Comparison of ENCODE assay signal across 8 cellular contexts in the genomic region with DNA sequence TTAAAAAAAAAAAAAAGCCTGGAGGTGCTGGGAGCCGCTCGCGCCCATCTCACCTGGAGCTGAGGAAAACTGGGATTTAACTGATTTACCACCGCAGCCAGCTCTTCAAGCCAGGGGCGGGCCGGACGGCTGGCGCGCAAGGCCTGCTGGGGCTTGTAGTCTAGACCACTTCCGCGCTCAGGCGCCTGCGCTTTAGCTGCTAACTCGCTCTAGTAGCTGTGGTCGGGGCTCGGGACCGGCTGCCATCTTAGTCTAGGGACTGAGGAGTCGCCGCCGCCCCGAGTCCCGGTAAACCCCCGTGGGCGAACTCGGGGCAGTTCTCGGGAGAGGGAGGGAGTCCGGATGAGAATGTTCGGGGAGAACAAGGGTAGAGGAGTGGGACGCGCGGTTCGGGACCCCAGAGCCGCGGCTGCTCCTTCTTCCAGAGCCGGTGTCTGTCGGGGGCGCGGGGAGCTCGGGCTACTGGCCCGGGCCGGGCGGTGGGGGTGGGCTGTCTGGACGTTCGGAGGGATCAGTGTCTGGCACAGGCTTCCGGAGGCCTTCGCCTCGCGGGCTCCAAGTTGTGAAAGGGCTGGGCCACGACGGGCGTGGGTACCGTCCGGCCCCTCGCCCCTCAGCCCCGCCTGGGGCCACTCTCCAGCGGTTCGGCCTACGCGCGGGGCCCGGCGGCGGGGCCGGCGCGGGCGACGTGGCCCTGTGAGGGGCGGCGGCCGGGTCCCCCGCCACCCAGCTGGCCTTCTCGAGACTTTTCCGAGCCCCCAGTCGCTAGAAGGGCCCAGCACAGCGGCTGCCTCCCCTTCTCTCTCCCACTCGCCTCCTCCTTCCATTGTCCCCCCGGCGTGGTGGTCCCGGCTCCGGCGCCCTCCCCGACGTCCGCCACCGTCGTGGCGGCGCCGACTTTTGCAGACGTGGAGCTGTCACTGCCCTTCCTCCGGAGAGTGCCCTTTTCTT. TPM values are rescaled to one million over a fixed set of nuclear protein-coding genes. Genes with fewer than 3 reads are reported as not detected.
DNase-seq lines count a peak whose midpoint lies in the region; ATAC-seq lines count a peak whose summit lies in the region.

Gene ITCH, plus strand, starts transcription at position 212 of the 951 bp plus-strand sequence. CDS start 30,539 bp downstream, outside the sequence.

- POLR2A ChIA-PET in CD8-positive, alpha-beta memory T cell (lab: Charles Lee): interaction anchor here (0.6 to 2.1 kb wide), 5 partner anchors 105 to 1591 kb away, joined by 3 to 6 read pairs (median 3); partner anchors contain the start of genes DYNLRB1, MAP1LC3A and SCAND1
- POLR2A ChIA-PET in activated CD8-positive, alpha-beta memory T cell treated with anti-CD3 and anti-CD28 coated beads for 36 hours (lab: Charles Lee): interaction anchor here (0.5 to 2.0 kb wide), 10 partner anchors 8 to 1421 kb away, joined by 3 to 7 read pairs (median 4); partner anchors contain the start of genes AHCY and PIGU

- ATAC-seq in GM19468 (IDR thresholded peaks at IDR 0.05; ENCODE audit: extremely low read depth, unreplicated experiment): peak; percentile 86
- ATAC-seq in memory B cell (ENCODE audit: low read depth): peak; percentile 97

- CTCF ChIA-PET in CD8-positive, alpha-beta memory T cell (lab: Charles Lee): interaction anchor here (0.9 to 2.9 kb wide), 3 partner anchors 11 to 124 kb away, joined by 3 to 22 read pairs (median 3); no protein-coding TSS in a partner anchor
- CTCF ChIA-PET in activated CD8-positive, alpha-beta memory T cell treated with anti-CD3 and anti-CD28 coated beads for 36 hours (lab: Charles Lee): interaction anchor here (1.0 to 3.6 kb wide), 5 partner anchors 10 to 407 kb away, joined by 3 to 18 read pairs (median 4); partner anchors contain the start of gene AHCY

- peak; percentile 86 to 95 (median 87) for DNase-seq in CD8-positive, alpha-beta memory T cell
- DNase-seq in HS-5 (ENCODE audit: low read depth): peak; percentile 74
- DNase-seq in NK-92 treated with Interleukin-12 subunit alpha and Interleukin-12 subunit beta, amount 100 ng/mL, for 24 hours (lab: John Stamatoyannopoulos, UW): peak; percentile 92
- peak; percentile 80 to 89 (median 84) for DNase-seq in effector memory CD4-positive, alpha-beta T cell
- peak; percentile 84 to 89 for DNase-seq in memory B cell (ENCODE audit: low spot score in 2 of 2)
- peak; percentile 86 for DNase-seq in stimulated activated CD8-positive, alpha-beta memory T cell treated with anti-CD3 and anti-CD28 coated beads, Interleukin-12 subunit alpha, Interleukin-12 subunit beta, amount 100 ng/mL, for 24 hours (ENCODE audit: extremely low read depth)

- no peaks in the 10 kb centered on the region for H3K9me3 Mint-ChIP-seq in CD8-positive, alpha-beta memory T cell
- H3K9me3 Mint-ChIP-seq in memory B cell: no peaks in the 10 kb centered on the region

- peaks cover 0 to 1% of the 10 kb centered on the region in 2 donors for H3K27me3 Mint-ChIP-seq in CD8-positive, alpha-beta memory T cell
- H3K27me3 Mint-ChIP-seq in memory B cell: no peaks in the 10 kb centered on the region

- H3K36me3 Mint-ChIP-seq in CD8-positive, alpha-beta memory T cell: peaks cover 7 to 17% (median 7%) of the 10 kb centered on the region in 3 donors
- peaks cover 9% of the 10 kb centered on the region for H3K36me3 Mint-ChIP-seq in memory B cell

- H3K27ac Mint-ChIP-seq in CD8-positive, alpha-beta memory T cell: peak within 1 kb of the TSS; percentile 86 to 100 (median 100)
- peak within 1 kb of the TSS; percentile 95 for H3K27ac Mint-ChIP-seq in memory B cell

- H3K4me3 Mint-ChIP-seq in CD8-positive, alpha-beta memory T cell: peak within 1 kb of the TSS; percentile 93 to 100 (median 99)
- peak within 1 kb of the TSS; percentile 94 for H3K4me3 Mint-ChIP-seq in memory B cell

- H3K36me3 ChIP-seq in CD8-positive, alpha-beta memory T cell (ENCODE audit: insufficient read depth, low read length): no peaks in the 10 kb centered on the region
- H3K36me3 ChIP-seq in effector memory CD4-positive, alpha-beta T cell (ENCODE audit: control insufficient read depth, insufficient read depth, low read length): no peaks in the 10 kb centered on the region

- H3K27me3 ChIP-seq in CD8-positive, alpha-beta memory T cell (ENCODE audit: insufficient read depth, low read length, poor library complexity, severe bottlenecking): no peaks in the 10 kb centered on the region
- no peaks in the 10 kb centered on the region for H3K27me3 ChIP-seq in effector memory CD4-positive, alpha-beta T cell (replicated peaks; ENCODE audit: control insufficient read depth, insufficient read depth, low read length, poor library complexity, severe bottlenecking)

- no peaks in the 10 kb centered on the region for H3K9me3 ChIP-seq in CD8-positive, alpha-beta memory T cell (ENCODE audit: low read length)
- no peaks in the 10 kb centered on the region for H3K9me3 ChIP-seq in effector memory CD4-positive, alpha-beta T cell (ENCODE audit: control insufficient read depth, low read length)

- H3K4me3 ChIP-seq in CD8-positive, alpha-beta memory T cell (ENCODE audit: low read length): peak within 1 kb of the TSS; percentile 72
- peak within 1 kb of the TSS; percentile 95 for H3K4me3 ChIP-seq in effector memory CD4-positive, alpha-beta T cell (ENCODE audit: insufficient read depth, low read depth, low read length, poor library complexity, severe bottlenecking)

- peaks cover 46% of the 10 kb centered on the region for H3K4me1 ChIP-seq in CD8-positive, alpha-beta memory T cell (ENCODE audit: insufficient read depth, low read length)
- peaks cover 19% of the 10 kb centered on the region for H3K4me1 ChIP-seq in effector memory CD4-positive, alpha-beta T cell (ENCODE audit: control insufficient read depth, insufficient read depth, low read length, poor library complexity, severe bottlenecking)

- peak within 1 kb of the TSS; percentile 87 for H3K27ac ChIP-seq in CD8-positive, alpha-beta memory T cell (ENCODE audit: low read depth, low read length)
- peak within 1 kb of the TSS; percentile 89 for H3K27ac ChIP-seq in effector memory CD4-positive, alpha-beta T cell (ENCODE audit: insufficient read depth, low read length, poor library complexity, severe bottlenecking)

- peaks cover 39 to 53% (median 50%) of the 10 kb centered on the region in 3 donors for H3K4me1 Mint-ChIP-seq in CD8-positive, alpha-beta memory T cell
- H3K4me1 Mint-ChIP-seq in memory B cell: peaks cover 20% of the 10 kb centered on the region

RNA-seq across cellular contexts. Expression of gene ITCH, which starts in this region (rescaled TPM):
- 10 to 100 TPM; 45.6 to 51.7 TPM for total RNA-seq in CD8-positive, alpha-beta memory T cell
- polyA plus RNA-seq in CD8-positive, alpha-beta memory T cell: 38.0 TPM
- 10 to 100 TPM; 44.1 to 44.8 TPM for total RNA-seq in activated CD8-positive, alpha-beta memory T cell treated with anti-CD3 and anti-CD28 coated beads for 36 hours

Comparison
In these comparisons a context has a peak if more than half of its experiments do, and no peak if none do; other contexts are left out.
1. Peak in every context shown above with its lines: DNase-seq, ATAC-seq, H3K4me3 ChIP-seq and H3K27ac ChIP-seq.